ENCODE assay signal across 24 cellular contexts in genomic region chr20:19855426-19855825, GRCh38.
"Had no signal": no experiment of that assay in that cellular context is flagged by ENCODE, and none has a peak within 500 bp of the region (broad histone marks: within the 10 kb centered on the region; RNA-seq: fewer than 3 reads in every experiment).

No MANE protein-coding gene starts in this region.

- H3K4me3 ChIP-seq: dorsolateral prefrontal cortex, esophagus muscularis mucosa, gastroesophageal sphincter, heart left ventricle, hepatocyte, left lung, lower lobe of right lung, mucosa of descending colon had no signal

- H3K36me3 Mint-ChIP-seq: immature natural killer cell, naive B cell had no signal

- H3K27ac ChIP-seq: dorsolateral prefrontal cortex, esophagus muscularis mucosa, foreskin keratinocyte, gastroesophageal sphincter, heart left ventricle, hepatocyte, left lung, lower lobe of right lung had no signal

- DNase-seq: cortex of kidney; dorsolateral prefrontal cortex; effector CD4-positive, alpha-beta T cell; effector memory CD4-positive, alpha-beta T cell; foreskin keratinocyte; heart left ventricle; hypothalamus; immature natural killer cell; islet precursor cell; kidney; left cardiac atrium; left lung; left ventricle myocardium superior; lower lobe of right lung; mesenchymal stem cell; mucosa of descending colon; naive B cell had no signal

- H3K4me2 ChIP-seq: hepatocyte had no signal

- H3K36me3 ChIP-seq: esophagus muscularis mucosa, gastroesophageal sphincter, heart left ventricle, left lung, lower lobe of right lung had no signal

- H2AFZ ChIP-seq: hepatocyte had no signal

- H3K9me3 ChIP-seq: esophagus muscularis mucosa, gastroesophageal sphincter, heart left ventricle, left lung, lower lobe of right lung, mucosa of descending colon had no signal

- ATAC-seq: foreskin keratinocyte, gastroesophageal sphincter, heart left ventricle, left cardiac atrium, left lung, left ventricle myocardium superior, lower lobe of right lung, mucosa of descending colon had no signal

- FAIRE-seq: colon, frontal cortex, kidney had no signal

- H3K4me1 ChIP-seq: left lung had no signal

- H3K4me3 Mint-ChIP-seq: dendritic cell treated with granulocyte-macrophage colony-stimulating factor and Interleukin-4, amounts not matched to agents 40 ng/mL and 50 ng/mL, for 4 days; immature natural killer cell; mesothelial cell of epicardium; naive B cell had no signal

- H3K27me3 ChIP-seq: dorsolateral prefrontal cortex, esophagus muscularis mucosa, foreskin keratinocyte, gastroesophageal sphincter, heart left ventricle, hepatocyte, left lung had no signal

- H3K27me3 Mint-ChIP-seq: dendritic cell treated with granulocyte-macrophage colony-stimulating factor and Interleukin-4, amounts not matched to agents 40 ng/mL and 50 ng/mL, for 4 days had no signal

- H3K9me3 Mint-ChIP-seq: dendritic cell treated with granulocyte-macrophage colony-stimulating factor and Interleukin-4, amounts not matched to agents 40 ng/mL and 50 ng/mL, for 4 days had no signal

- H3K27ac Mint-ChIP-seq: dendritic cell treated with granulocyte-macrophage colony-stimulating factor and Interleukin-4, amounts not matched to agents 40 ng/mL and 50 ng/mL, for 4 days; immature natural killer cell; mesothelial cell of epicardium had no signal
